Comparison of ENCODE assay signal across 14 cellular contexts in the genomic region with DNA sequence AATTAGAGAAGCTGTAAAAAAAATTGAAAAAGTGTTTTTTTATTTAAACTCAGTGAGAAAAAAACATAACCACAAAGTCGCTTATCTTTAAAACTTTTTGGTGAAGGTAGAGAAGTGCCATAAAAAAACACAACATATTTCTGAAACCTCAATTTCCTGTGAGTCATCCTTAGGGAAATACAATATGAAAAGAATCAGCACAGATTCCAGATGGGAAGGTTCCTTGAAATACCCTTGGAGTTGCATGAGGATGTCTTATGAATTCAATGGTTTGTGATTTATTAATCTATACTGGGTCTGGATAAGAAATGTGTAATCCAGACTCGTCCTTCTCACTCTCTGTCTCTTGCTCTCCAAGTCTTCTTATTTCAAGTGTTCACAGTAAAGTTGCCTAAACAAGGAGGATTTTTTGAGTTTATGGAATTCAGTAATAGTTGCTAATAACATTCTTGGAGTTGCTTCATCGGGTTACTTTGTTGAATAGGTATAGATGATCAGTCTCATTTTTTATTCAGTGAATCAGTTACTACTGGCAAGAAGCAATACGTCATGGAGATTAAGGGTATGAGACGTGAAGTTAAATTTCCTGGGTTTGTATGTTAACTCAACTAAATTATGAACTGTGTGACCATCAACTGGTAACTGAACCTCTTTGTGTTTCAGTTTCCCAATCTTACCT.
DNase-seq lines count a peak whose midpoint lies in the region; ATAC-seq, FAIRE-seq and TF ChIP-seq lines count a peak whose summit lies in the region.
"Had no signal": no experiment of that assay in that cellular context is flagged by ENCODE, and none has a peak within 500 bp of the region (broad histone marks: within the 10 kb centered on the region; RNA-seq: fewer than 3 reads in every experiment).

No MANE protein-coding gene starts in this region.

- H3K4me1 ChIP-seq in mammary epithelial cell (ENCODE audit: insufficient read depth, low read length), result peaks cover 12% of the 10 kb centered on the region

- 47% methylated on average over 5 of the region's 5 CpGs for WGBS in mammary epithelial cell (ENCODE audit: low coverage, missing lambda C conversion rate)

- no TSS peak for BruUV-seq in mammary epithelial cell (replicated peaks; lab: Mats Ljungman, UMichigan)

- H3K9ac ChIP-seq in mammary epithelial cell (ENCODE audit: insufficient read depth, low read length), result no peak overlapping the region

- peak overlapping the region; percentile 56 for H3K4me2 ChIP-seq in mammary epithelial cell (ENCODE audit: insufficient read depth, low read depth, low read length)

- no peaks in the 10 kb centered on the region for H4K20me1 ChIP-seq in mammary epithelial cell (ENCODE audit: insufficient read depth, low read length)

- H3K27ac ChIP-seq in mammary epithelial cell (ENCODE audit: insufficient read depth, low read depth, low read length), result no peak overlapping the region

- in situ Hi-C loops in mammary epithelial cell (cut with MboI; ENCODE audit: low sequenced_read_pairs in 2 of 2), result no loop called here

- DNase-seq in AG10803 (ENCODE audit: low read depth), result peak; percentile 90
- peak; percentile 57 for DNase-seq in HTR-8/SVneo (ENCODE audit: insufficient read length, low spot score)
- peak; percentile 55 for DNase-seq in mammary epithelial cell
- DNase-seq in kidney epithelial cell (ENCODE audit: low read depth), result peak; percentile 35
- no peak for DNase-seq in NCI-H146 (lab: John Stamatoyannopoulos, UW)
- DNase-seq in NCI-H2227 (lab: John Stamatoyannopoulos, UW; ENCODE audit: unreplicated experiment), result no peak
- DNase-seq: activated CD4-positive, alpha-beta T cell treated with anti-CD3 and anti-CD28 coated beads, Interleukin-2, amount 10 ng/mL, durations not matched to agents 7 days and 5 days; central memory CD4-positive, alpha-beta T cell; head of caudate nucleus; NCI-H2081; stimulated activated naive CD4-positive, alpha-beta T cell; T-helper 2 cell had no signal

- dilution Hi-C loops in mammary epithelial cell (cut with HindIII; ENCODE audit: low sequenced_read_pairs), result no loop called here

- peak overlapping the region; percentile 47 for H2AFZ ChIP-seq in mammary epithelial cell (ENCODE audit: low read depth, low read length)

- peak; percentile 26 for FAIRE-seq in HTR-8/SVneo (lab: Jason Lieb, UNC)

- H3K4me3 ChIP-seq in AG10803 (ENCODE audit: low read length) (no peak overlapping the region), mammary epithelial cell (replicated peaks in 1 of 3; ENCODE audit: insufficient read depth in 1 of 3, low read depth in 2 of 3, low read length in 3 of 3) (no peak overlapping the region), kidney epithelial cell (ENCODE audit: low read depth, low read length) (no peak overlapping the region)

- intact Hi-C loops in mammary epithelial cell (cut with micrococcal nuclease), result no loop called here

- H3K36me3 ChIP-seq in mammary epithelial cell (ENCODE audit: insufficient read depth, low read length), result no peaks in the 10 kb centered on the region
- H3K36me3 ChIP-seq in kidney epithelial cell (ENCODE audit: control insufficient read depth, insufficient read depth, low read length), result no peaks in the 10 kb centered on the region

- H3K79me2 ChIP-seq in mammary epithelial cell (ENCODE audit: insufficient read depth, low read length), result no peaks in the 10 kb centered on the region

- TF ChIP-seq CTCF in AG10803 (conservative IDR thresholded peaks at IDR 0.05; ENCODE audit: low read length) (no peak), mammary epithelial cell (conservative IDR thresholded peaks at IDR 0.05 in 1 of 2, IDR thresholded peaks at IDR 0.05 in 1 of 2; ENCODE audit: extremely low read depth in 1 of 2, insufficient read depth in 1 of 2, low read depth in 1 of 2, low read length in 2 of 2) (no peak), kidney epithelial cell (IDR thresholded peaks at IDR 0.05; ENCODE audit: insufficient read depth, low read length, poor library complexity, severe bottlenecking) (no peak)

- no peak for ATAC-seq in GM19467 (IDR thresholded peaks at IDR 0.05; ENCODE audit: unreplicated experiment)
- ATAC-seq in HG03469 (IDR thresholded peaks at IDR 0.05; ENCODE audit: unreplicated experiment), result no peak

- CTCF ChIA-PET in mammary epithelial cell (lab: Charles Lee; ENCODE audit: low non-redundant PET), result no interaction called here

- no peaks in the 10 kb centered on the region for H3K9me3 ChIP-seq in mammary epithelial cell (replicated peaks; ENCODE audit: insufficient read depth, low read length)

- H3K27me3 ChIP-seq in mammary epithelial cell (ENCODE audit: insufficient read depth, low read length) (no peaks in the 10 kb centered on the region), kidney epithelial cell (ENCODE audit: control insufficient read depth, insufficient read depth, low read length) (no peaks in the 10 kb centered on the region)

Comparison
In these comparisons a context has a peak if more than half of its experiments do, and no peak if none do; other contexts are left out.
1. DNase-seq: peak in AG10803 (single experiment), HTR-8/SVneo (single experiment), mammary epithelial cell (single experiment) and kidney epithelial cell (single experiment); none in NCI-H146 (single experiment) and NCI-H2227 (single experiment).